In genomic region chr7:45052011-45052410, GRCh38 we compare ENCODE assay signal across 16 cellular contexts. TPM values are rescaled to one million over a fixed set of nuclear protein-coding genes. Genes with fewer than 3 reads are reported as not detected.
DNase-seq lines count a peak whose midpoint lies in the region; ATAC-seq and TF ChIP-seq lines count a peak whose summit lies in the region.
"Had no signal": no experiment of that assay in that cellular context is flagged by ENCODE, and none has a peak within 500 bp of the region (broad histone marks: within the 10 kb centered on the region; RNA-seq: fewer than 3 reads in every experiment).

No MANE protein-coding gene starts in this region.

- H3K27ac ChIP-seq in CD8-positive, alpha-beta memory T cell (ENCODE audit: low read depth, low read length) = no peak overlapping the region
- H3K27ac ChIP-seq in neutrophil = peak overlapping the region; percentile 14
- H3K27ac ChIP-seq: colonic mucosa, gastroesophageal sphincter, PC-9 had no signal

- H3K9me3 Mint-ChIP-seq in activated CD4-positive, alpha-beta memory T cell treated with anti-CD3 and anti-CD28 coated beads, Interleukin-2, amount 10 ng/mL, durations not matched to agents 7 days and 5 days = no peaks in the 10 kb centered on the region
- no peaks in the 10 kb centered on the region for H3K9me3 Mint-ChIP-seq in activated CD4-positive, alpha-beta memory T cell treated with anti-CD3 and anti-CD28 coated beads for 36 hours
- no peaks in the 10 kb centered on the region for H3K9me3 Mint-ChIP-seq in CD8-positive, alpha-beta memory T cell

- peaks cover 26% of the 10 kb centered on the region for H3K4me1 ChIP-seq in CD8-positive, alpha-beta memory T cell (ENCODE audit: insufficient read depth, low read length)
- H3K4me1 ChIP-seq in neutrophil (ENCODE audit: control insufficient read depth in 1 of 2, insufficient read depth in 1 of 2, low read depth in 1 of 2, low read length in 1 of 2) = no peaks in the 10 kb centered on the region
- H3K4me1 ChIP-seq: colonic mucosa, gastroesophageal sphincter had no signal

- ATAC-seq in T-helper 17 cell = no peak
- ATAC-seq: gastroesophageal sphincter, SK-N-SH treated with all-trans-retinoic acid at 6 μM for 48 hours had no signal

- no peak overlapping the region for H3K4me3 ChIP-seq in CD8-positive, alpha-beta memory T cell (ENCODE audit: low read length)
- no peak overlapping the region for H3K4me3 ChIP-seq in neutrophil (ENCODE audit: low read depth in 1 of 2, low read length in 1 of 2)
- H3K4me3 ChIP-seq: colonic mucosa, gastroesophageal sphincter, PC-9 had no signal

- peaks cover 76% of the 10 kb centered on the region for H3K36me3 Mint-ChIP-seq in activated CD4-positive, alpha-beta memory T cell treated with anti-CD3 and anti-CD28 coated beads, Interleukin-2, amount 10 ng/mL, durations not matched to agents 7 days and 5 days (ENCODE audit: low read depth)
- peaks cover 25% of the 10 kb centered on the region for H3K36me3 Mint-ChIP-seq in activated CD4-positive, alpha-beta memory T cell treated with anti-CD3 and anti-CD28 coated beads for 36 hours
- H3K36me3 Mint-ChIP-seq in CD8-positive, alpha-beta memory T cell = peaks cover 3 to 76% (median 19%) of the 10 kb centered on the region in 3 donors
- H3K36me3 Mint-ChIP-seq in T-helper 17 cell (ENCODE audit: low read depth) = peaks cover 5% of the 10 kb centered on the region

- peaks cover 34% of the 10 kb centered on the region for H3K36me3 ChIP-seq in CD8-positive, alpha-beta memory T cell (ENCODE audit: insufficient read depth, low read length)
- peaks cover 88% of the 10 kb centered on the region for H3K36me3 ChIP-seq in neutrophil
- H3K36me3 ChIP-seq: colonic mucosa had no signal

- no peak for DNase-seq in activated CD4-positive, alpha-beta memory T cell treated with anti-CD3 and anti-CD28 coated beads, Interleukin-2, amount 10 ng/mL, durations not matched to agents 7 days and 5 days
- DNase-seq in activated CD4-positive, alpha-beta memory T cell treated with anti-CD3 and anti-CD28 coated beads for 36 hours = no peak
- no peak for DNase-seq in CD8-positive, alpha-beta memory T cell
- DNase-seq in T-helper 17 cell = no peak
- no peak for DNase-seq in NCI-H345 treated with DMSO at 0.1 percent for 48 hours (lab: John Stamatoyannopoulos, UW; ENCODE audit: unreplicated experiment)
- DNase-seq in amniotic stem cell (lab: John Stamatoyannopoulos, UW) = no peak
- DNase-seq in ACHN = no peak
- DNase-seq: colonic mucosa; HCEC 1CT; PC-9; stimulated activated CD4-positive, alpha-beta T cell treated with anti-CD3 and anti-CD28 coated beads, Interleukin-12 subunit alpha, Interleukin-12 subunit beta, amount 100 ng/mL, for 4 hours; stimulated activated naive CD4-positive, alpha-beta T cell treated with Interleukin-2 at 50 U/mL for 16 hours had no signal

- CTCF ChIA-PET in activated CD4-positive, alpha-beta memory T cell treated with anti-CD3 and anti-CD28 coated beads, Interleukin-2, amount 10 ng/mL, durations not matched to agents 7 days and 5 days (lab: Charles Lee) = interaction anchor here (1.4 kb wide), 1 partner anchor 84 kb away, joined by 6 read pairs; no protein-coding TSS in a partner anchor
- CTCF ChIA-PET in activated CD4-positive, alpha-beta memory T cell treated with anti-CD3 and anti-CD28 coated beads for 36 hours (lab: Charles Lee) = no interaction called here
- CTCF ChIA-PET in CD8-positive, alpha-beta memory T cell (lab: Charles Lee) = interaction anchor here (1.2 to 1.3 kb wide), 2 partner anchors 18 to 196 kb away, joined by 3 to 5 read pairs; no protein-coding TSS in a partner anchor

- no peaks in the 10 kb centered on the region for H3K27me3 ChIP-seq in CD8-positive, alpha-beta memory T cell (ENCODE audit: insufficient read depth, low read length, poor library complexity, severe bottlenecking)
- no peaks in the 10 kb centered on the region for H3K27me3 ChIP-seq in neutrophil
- H3K27me3 ChIP-seq: colonic mucosa, gastroesophageal sphincter had no signal

- no peaks in the 10 kb centered on the region for H3K9me3 ChIP-seq in CD8-positive, alpha-beta memory T cell (ENCODE audit: low read length)
- H3K9me3 ChIP-seq in T-helper 17 cell (ENCODE audit: control insufficient read depth, low read length, poor library complexity, severe bottlenecking) = no peaks in the 10 kb centered on the region
- H3K9me3 ChIP-seq in neutrophil = no peaks in the 10 kb centered on the region
- H3K9me3 ChIP-seq: colonic mucosa, gastroesophageal sphincter had no signal

- H3K27me3 Mint-ChIP-seq in activated CD4-positive, alpha-beta memory T cell treated with anti-CD3 and anti-CD28 coated beads, Interleukin-2, amount 10 ng/mL, durations not matched to agents 7 days and 5 days = no peaks in the 10 kb centered on the region
- no peaks in the 10 kb centered on the region for H3K27me3 Mint-ChIP-seq in activated CD4-positive, alpha-beta memory T cell treated with anti-CD3 and anti-CD28 coated beads for 36 hours
- H3K27me3 Mint-ChIP-seq in CD8-positive, alpha-beta memory T cell = no peaks in the 10 kb centered on the region
- no peaks in the 10 kb centered on the region for H3K27me3 Mint-ChIP-seq in T-helper 17 cell

- in situ Hi-C loops in ACHN (cut with HindIII; ENCODE audit: low pct_ligation_motif_present, low pct_unique_long_range_greater_than_20kb, low sequenced_read_pairs) = no loop called here

- H3K27ac Mint-ChIP-seq in activated CD4-positive, alpha-beta memory T cell treated with anti-CD3 and anti-CD28 coated beads, Interleukin-2, amount 10 ng/mL, durations not matched to agents 7 days and 5 days = peak overlapping the region; percentile 3
- no peak overlapping the region for H3K27ac Mint-ChIP-seq in activated CD4-positive, alpha-beta memory T cell treated with anti-CD3 and anti-CD28 coated beads for 36 hours
- H3K27ac Mint-ChIP-seq in CD8-positive, alpha-beta memory T cell = peak overlapping the region in 6 of 8 donors; percentile 10 to 90 (median 64)
- peak overlapping the region; percentile 11 for H3K27ac Mint-ChIP-seq in T-helper 17 cell

- intact Hi-C loops in activated CD4-positive, alpha-beta memory T cell treated with anti-CD3 and anti-CD28 coated beads for 36 hours (cut with micrococcal nuclease) = no loop called here

- no peak overlapping the region for H3K4me3 Mint-ChIP-seq in activated CD4-positive, alpha-beta memory T cell treated with anti-CD3 and anti-CD28 coated beads, Interleukin-2, amount 10 ng/mL, durations not matched to agents 7 days and 5 days
- no peak overlapping the region for H3K4me3 Mint-ChIP-seq in activated CD4-positive, alpha-beta memory T cell treated with anti-CD3 and anti-CD28 coated beads for 36 hours
- no peak overlapping the region for H3K4me3 Mint-ChIP-seq in CD8-positive, alpha-beta memory T cell
- H3K4me3 Mint-ChIP-seq in T-helper 17 cell = no peak overlapping the region

- TF ChIP-seq CTCF in neutrophil (IDR thresholded peaks at IDR 0.05) = no peak

- H3K4me1 Mint-ChIP-seq in activated CD4-positive, alpha-beta memory T cell treated with anti-CD3 and anti-CD28 coated beads, Interleukin-2, amount 10 ng/mL, durations not matched to agents 7 days and 5 days = peaks cover 14% of the 10 kb centered on the region
- H3K4me1 Mint-ChIP-seq in activated CD4-positive, alpha-beta memory T cell treated with anti-CD3 and anti-CD28 coated beads for 36 hours (ENCODE audit: low read depth) = peaks cover 43% of the 10 kb centered on the region
- peaks cover 70 to 91% (median 76%) of the 10 kb centered on the region in 3 donors for H3K4me1 Mint-ChIP-seq in CD8-positive, alpha-beta memory T cell
- H3K4me1 Mint-ChIP-seq in T-helper 17 cell = peaks cover 42% of the 10 kb centered on the region

- POLR2A ChIA-PET in activated CD4-positive, alpha-beta memory T cell treated with anti-CD3 and anti-CD28 coated beads, Interleukin-2, amount 10 ng/mL, durations not matched to agents 7 days and 5 days (lab: Charles Lee) = interaction anchor here (0.8 to 1.1 kb wide), 3 partner anchors 16 to 204 kb away, joined by 3 to 4 read pairs (median 3); partner anchors contain the start of gene H2AZ2
- POLR2A ChIA-PET in activated CD4-positive, alpha-beta memory T cell treated with anti-CD3 and anti-CD28 coated beads for 36 hours (lab: Charles Lee) = interaction anchor here (0.8 kb wide), 1 partner anchor 17 kb away, joined by 3 read pairs; no protein-coding TSS in a partner anchor
- POLR2A ChIA-PET in CD8-positive, alpha-beta memory T cell (lab: Charles Lee) = no interaction called here

RNA-seq across cellular contexts. Expression of gene NACAD, which starts 36.8 kb away (rescaled TPM):
- total RNA-seq in activated CD4-positive, alpha-beta memory T cell treated with anti-CD3 and anti-CD28 coated beads, Interleukin-2, amount 10 ng/mL, durations not matched to agents 7 days and 5 days = under 1 TPM in 1 of 2 experiments, not detected in 1; 0.60 TPM
- under 1 TPM; 0.10 to 0.21 TPM for total RNA-seq in activated CD4-positive, alpha-beta memory T cell treated with anti-CD3 and anti-CD28 coated beads for 36 hours
- 1 to 10 TPM in 1 of 2 experiments, under 1 TPM in 1; 0.82 to 1.3 TPM for total RNA-seq in CD8-positive, alpha-beta memory T cell
- polyA plus RNA-seq in CD8-positive, alpha-beta memory T cell = 0.31 TPM
- under 1 TPM; 0.15 to 0.47 TPM for total RNA-seq in T-helper 17 cell
- total RNA-seq: NCI-H460 had no signal

RNA-seq across cellular contexts. Expression of gene CCM2, which starts 52.0 kb away (rescaled TPM):
- 100 to 1,000 TPM; 130 to 134 TPM for total RNA-seq in activated CD4-positive, alpha-beta memory T cell treated with anti-CD3 and anti-CD28 coated beads, Interleukin-2, amount 10 ng/mL, durations not matched to agents 7 days and 5 days
- 10 to 100 TPM; 85.2 to 89.6 TPM for total RNA-seq in activated CD4-positive, alpha-beta memory T cell treated with anti-CD3 and anti-CD28 coated beads for 36 hours
- total RNA-seq in CD8-positive, alpha-beta memory T cell = 10 to 100 TPM; 70.6 to 74.8 TPM
- polyA plus RNA-seq in CD8-positive, alpha-beta memory T cell = 81.1 TPM
- 10 to 100 TPM; 77.4 to 83.0 TPM for total RNA-seq in T-helper 17 cell

RNA-seq across cellular contexts. Expression of gene TBRG4, which starts 59.5 kb away (rescaled TPM):
- 100 to 1,000 TPM in 1 of 2 experiments, 10 to 100 TPM in 1; 98.8 to 103 TPM for total RNA-seq in activated CD4-positive, alpha-beta memory T cell treated with anti-CD3 and anti-CD28 coated beads, Interleukin-2, amount 10 ng/mL, durations not matched to agents 7 days and 5 days
- 100 to 1,000 TPM; 135 to 137 TPM for total RNA-seq in activated CD4-positive, alpha-beta memory T cell treated with anti-CD3 and anti-CD28 coated beads for 36 hours
- 100 to 1,000 TPM; 198 to 203 TPM for total RNA-seq in CD8-positive, alpha-beta memory T cell
- polyA plus RNA-seq in CD8-positive, alpha-beta memory T cell = 58.9 TPM
- 10 to 100 TPM; 63.6 to 85.1 TPM for total RNA-seq in T-helper 17 cell
